In genomic region chr1:33377013-33377412, GRCh38 we compare ENCODE assay signal across 1 cellular context.
TF ChIP-seq lines count a peak whose summit lies in the region.

No MANE protein-coding gene starts in this region.

TF ChIP-seq in GM23338, 12 proteins besides CTCF, POLR2A, EP300 and RAD21 (continued from another document):
- no peak for TF ChIP-seq ETS1 (IDR thresholded peaks at IDR 0.05)
- no peak for TF ChIP-seq ZNF114 (CRISPR knock-in tag; IDR thresholded peaks at IDR 0.05)
- no peak for TF ChIP-seq EZH2 (IDR thresholded peaks at IDR 0.05; ENCODE audit: low read depth, unreplicated experiment)
